In the genomic region with DNA sequence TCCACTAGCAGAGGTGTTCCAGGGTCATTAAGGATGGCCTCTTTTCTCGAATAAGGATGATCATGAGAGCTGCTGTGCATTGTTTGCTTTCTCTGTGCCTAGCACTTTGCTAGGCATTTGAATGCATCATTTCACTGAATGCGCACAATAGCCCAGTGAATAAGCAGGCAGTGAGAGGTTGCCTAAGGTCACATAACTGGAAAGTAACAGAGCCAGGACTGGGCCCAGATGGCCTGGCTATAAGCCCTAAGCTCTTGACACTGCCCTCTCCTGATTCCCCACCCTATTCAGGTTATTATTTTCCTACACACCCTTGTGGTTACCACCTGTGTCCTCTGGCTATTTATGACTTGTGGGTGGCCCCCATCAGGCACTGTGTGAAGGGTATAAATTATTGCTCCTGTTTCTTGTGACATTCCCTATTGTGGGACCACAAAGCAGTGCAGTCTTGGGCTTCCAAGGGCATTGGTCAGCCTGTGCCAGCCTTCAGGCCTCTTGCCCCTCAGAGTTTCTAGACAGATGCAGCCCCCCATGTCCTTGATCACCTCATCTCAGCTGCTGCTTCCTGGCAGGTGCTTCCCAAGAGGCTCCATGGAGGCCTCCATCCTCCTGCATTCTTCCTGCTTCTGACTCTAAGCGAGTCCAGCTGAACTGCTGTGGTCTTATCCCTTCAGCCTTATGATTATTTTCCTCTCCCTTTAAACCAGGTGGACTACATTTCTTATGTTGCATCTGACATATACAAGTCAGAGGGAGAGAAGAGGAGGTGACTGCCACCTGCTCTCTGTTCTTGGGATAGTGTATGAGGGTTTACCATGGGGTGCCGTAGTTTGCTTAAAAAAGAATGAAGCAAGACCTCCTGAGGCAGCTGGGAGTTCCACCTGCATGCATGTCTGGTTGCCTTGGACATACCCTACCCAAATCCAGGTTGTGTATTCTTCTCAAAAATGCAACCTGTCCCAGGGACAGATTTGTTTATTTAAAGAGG, we compare ENCODE assay signal across 15 cellular contexts. TPM values are rescaled to one million over a fixed set of nuclear protein-coding genes. Genes with fewer than 3 reads are reported as not detected.
DNase-seq lines count a peak whose midpoint lies in the region; ATAC-seq and TF ChIP-seq lines count a peak whose summit lies in the region.
"Had no signal": no experiment of that assay in that cellular context is flagged by ENCODE, and none has a peak within 500 bp of the region (broad histone marks: within the 10 kb centered on the region; RNA-seq: fewer than 3 reads in every experiment).

No MANE protein-coding gene starts in this region.

- peaks cover 18% of the 10 kb centered on the region for H3K36me3 Mint-ChIP-seq in WTC11

- H3K9ac ChIP-seq in iPS-20b (ENCODE audit: low read depth, low read length): peak overlapping the region; percentile 2; the same call in 1 of the 2 replicates
- H3K9ac ChIP-seq in subcutaneous abdominal adipose tissue (ENCODE audit: low read length in 5 of 5): no peak overlapping the region

- H3K36me3 ChIP-seq in iPS-20b (ENCODE audit: insufficient read depth, low read depth, low read length): no peaks in the 10 kb centered on the region
- no peaks in the 10 kb centered on the region for H3K36me3 ChIP-seq in subcutaneous abdominal adipose tissue (ENCODE audit: control insufficient read depth in 5 of 5, insufficient read depth in 5 of 5, low read length in 5 of 5)
- H3K36me3 ChIP-seq: ovary, SJSA1 had no signal

- CTCF ChIA-PET in WTC11 (lab: Charles Lee): interaction anchor here (1.4 to 1.8 kb wide), 4 partner anchors 37 to 140 kb away, joined by 4 to 6 read pairs (median 4); no protein-coding TSS in a partner anchor

- ATAC-seq in WTC11 (peak; percentile 47), HG03521 (IDR thresholded peaks at IDR 0.05; ENCODE audit: unreplicated experiment) (no peak), HG03571 (IDR thresholded peaks at IDR 0.05; ENCODE audit: unreplicated experiment) (no peak)

- DNase-seq in LNCaP clone FGC (ENCODE audit: low read depth): peak; percentile 32
- no peak for DNase-seq in WTC11 (ENCODE audit: low spot score)
- no peak for DNase-seq in AG08395 (ENCODE audit: low spot score)
- DNase-seq: activated CD4-positive, alpha-beta T cell treated with anti-CD3 and anti-CD28 coated beads for 4 hours; activated naive CD4-positive, alpha-beta T cell; kidney glomerular epithelial cell; NCI-H446 treated with DMSO at 0.1 percent for 48 hours; ovary; stimulated activated CD4-positive, alpha-beta T cell treated with anti-CD3 and anti-CD28 coated beads, Interleukin-4, amount 100 ng/mL, for 4 hours had no signal

- peak overlapping the region; percentile 45; the same call in 1 of the 2 replicates for H3K27ac Mint-ChIP-seq in WTC11

- H3K9me3 ChIP-seq in iPS-20b (ENCODE audit: insufficient read depth, low read depth, low read length): peaks cover 4% of the 10 kb centered on the region; the same call in 1 of the 2 replicates
- peaks cover 0 to 7% (median 0%) of the 10 kb centered on the region in 5 donors for H3K9me3 ChIP-seq in subcutaneous abdominal adipose tissue (ENCODE audit: control insufficient read depth in 5 of 5, low read length in 5 of 5)
- H3K9me3 ChIP-seq: ovary had no signal

- TF ChIP-seq CTCF in LNCaP clone FGC (IDR thresholded peaks at IDR 0.05; ENCODE audit: control insufficient read depth, extremely low read depth, insufficient read depth) (no peak), WTC11 (IDR thresholded peaks at IDR 0.05) (no peak)

- H3K27ac ChIP-seq in iPS-20b (ENCODE audit: low read length) (peak overlapping the region; percentile 1), subcutaneous abdominal adipose tissue (ENCODE audit: low read depth, low read length) (peak overlapping the region; percentile 84)
- H3K27ac ChIP-seq: ovary, SJSA1 had no signal

- H3K27me3 ChIP-seq in iPS-20b (ENCODE audit: insufficient read depth, low read length) (no peaks in the 10 kb centered on the region), subcutaneous abdominal adipose tissue (ENCODE audit: control insufficient read depth in 5 of 5, insufficient read depth in 4 of 5, low read length in 5 of 5) (no peaks in the 10 kb centered on the region)
- H3K27me3 ChIP-seq: ovary, SJSA1 had no signal

- peaks cover 20% of the 10 kb centered on the region for H3K9me3 Mint-ChIP-seq in WTC11

- peaks cover 47% of the 10 kb centered on the region for H3K4me1 Mint-ChIP-seq in WTC11
- H3K4me1 Mint-ChIP-seq: central memory CD8-positive, alpha-beta T cell had no signal

- POLR2A ChIA-PET in WTC11 (lab: Charles Lee): no interaction called here

- H3K4me3 Mint-ChIP-seq in WTC11: no peak overlapping the region
- H3K4me3 Mint-ChIP-seq: central memory CD8-positive, alpha-beta T cell had no signal

- peaks cover 3% of the 10 kb centered on the region; the same call in 1 of the 2 replicates for H3K27me3 Mint-ChIP-seq in WTC11 (ENCODE audit: low read depth)
- H3K27me3 Mint-ChIP-seq: central memory CD8-positive, alpha-beta T cell had no signal

- H3K4me1 ChIP-seq in iPS-20b (ENCODE audit: insufficient read depth, low read length) (peaks cover 42% of the 10 kb centered on the region), subcutaneous abdominal adipose tissue (ENCODE audit: control insufficient read depth in 5 of 5, insufficient read depth in 5 of 5, low read length in 5 of 5) (peaks cover 9 to 57% (median 50%) of the 10 kb centered on the region in 5 donors)
- H3K4me1 ChIP-seq: SJSA1 had no signal

- H3K4me3 ChIP-seq in LNCaP clone FGC (ENCODE audit: low read depth, low read length): no peak overlapping the region
- H3K4me3 ChIP-seq in iPS-20b (ENCODE audit: low read length): peak overlapping the region; percentile 24; the same call in 1 of the 2 replicates
- H3K4me3 ChIP-seq in subcutaneous abdominal adipose tissue (ENCODE audit: low read depth in 1 of 5, low read length in 5 of 5): peak overlapping the region in 1 of 5 donors; percentile 16
- H3K4me3 ChIP-seq: ovary, SJSA1 had no signal

TF ChIP-seq in WTC11, 78 proteins besides CTCF, POLR2A, EP300 and RAD21:
- TF ChIP-seq NFATC4 (CRISPR knock-in tag; IDR thresholded peaks at IDR 0.05) (no peak), ZNF396 (CRISPR knock-in tag; IDR thresholded peaks at IDR 0.05; ENCODE audit: borderline replicate concordance) (no peak)
- TF ChIP-seq, protein P1, sequence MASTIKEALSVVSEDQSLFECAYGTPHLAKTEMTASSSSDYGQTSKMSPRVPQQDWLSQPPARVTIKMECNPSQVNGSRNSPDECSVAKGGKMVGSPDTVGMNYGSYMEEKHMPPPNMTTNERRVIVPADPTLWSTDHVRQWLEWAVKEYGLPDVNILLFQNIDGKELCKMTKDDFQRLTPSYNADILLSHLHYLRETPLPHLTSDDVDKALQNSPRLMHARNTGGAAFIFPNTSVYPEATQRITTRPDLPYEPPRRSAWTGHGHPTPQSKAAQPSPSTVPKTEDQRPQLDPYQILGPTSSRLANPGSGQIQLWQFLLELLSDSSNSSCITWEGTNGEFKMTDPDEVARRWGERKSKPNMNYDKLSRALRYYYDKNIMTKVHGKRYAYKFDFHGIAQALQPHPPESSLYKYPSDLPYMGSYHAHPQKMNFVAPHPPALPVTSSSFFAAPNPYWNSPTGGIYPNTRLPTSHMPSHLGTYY (CRISPR knock-in tag; IDR thresholded peaks at IDR 0.05): no peak
TF ChIP-seq in WTC11: peak in this region for 0.

RNA-seq across cellular contexts. Expression of gene ANGPTL2, which starts 47.6 kb away (rescaled TPM):
- total RNA-seq in WTC11 (2021): 4.5 to 6.7 TPM (median 6.3 TPM) in 3 replicates
